ENCODE assay signal across 1 cellular context in genomic region chr20:35344354-35344837, GRCh38.
TF ChIP-seq lines count a peak whose summit lies in the region.

No MANE protein-coding gene starts in this region.

TF ChIP-seq in K562, 482 proteins besides CTCF, POLR2A, EP300 and RAD21 (continued from another document and continues in another):
- TF ChIP-seq ZFP30 (CRISPR knock-in tag; IDR thresholded peaks at IDR 0.05; ENCODE audit: borderline replicate concordance): no peak
- TF ChIP-seq ZBTB34 (CRISPR knock-in tag; IDR thresholded peaks at IDR 0.05): no peak
- TF ChIP-seq NR2C1 (IDR thresholded peaks at IDR 0.05): no peak
- no peak for TF ChIP-seq NR2C1 (tag; IDR thresholded peaks at IDR 0.05)
- no peak for TF ChIP-seq ZNF830 (CRISPR knock-in tag; IDR thresholded peaks at IDR 0.05)
- TF ChIP-seq MTF1 (CRISPR knock-in tag; IDR thresholded peaks at IDR 0.05; ENCODE audit: borderline replicate concordance): no peak
- TF ChIP-seq, protein P1, sequence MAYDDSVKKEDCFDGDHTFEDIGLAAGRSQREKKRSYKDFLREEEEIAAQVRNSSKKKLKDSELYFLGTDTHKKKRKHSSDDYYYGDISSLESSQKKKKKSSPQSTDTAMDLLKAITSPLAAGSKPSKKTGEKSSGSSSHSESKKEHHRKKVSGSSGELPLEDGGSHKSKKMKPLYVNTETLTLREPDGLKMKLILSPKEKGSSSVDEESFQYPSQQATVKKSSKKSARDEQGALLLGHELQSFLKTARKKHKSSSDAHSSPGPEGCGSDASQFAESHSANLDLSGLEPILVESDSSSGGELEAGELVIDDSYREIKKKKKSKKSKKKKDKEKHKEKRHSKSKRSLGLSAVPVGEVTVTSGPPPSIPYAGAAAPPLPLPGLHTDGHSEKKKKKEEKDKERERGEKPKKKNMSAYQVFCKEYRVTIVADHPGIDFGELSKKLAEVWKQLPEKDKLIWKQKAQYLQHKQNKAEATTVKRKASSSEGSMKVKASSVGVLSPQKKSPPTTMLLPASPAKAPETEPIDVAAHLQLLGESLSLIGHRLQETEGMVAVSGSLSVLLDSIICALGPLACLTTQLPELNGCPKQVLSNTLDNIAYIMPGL (CRISPR knock-in tag; IDR thresholded peaks at IDR 0.05): no peak
- peak; percentile 64 for TF ChIP-seq ARID1B (IDR thresholded peaks at IDR 0.05)
- no peak for TF ChIP-seq RFX1 (IDR thresholded peaks at IDR 0.05)
- TF ChIP-seq SMAD4 (CRISPR knock-in tag; conservative IDR thresholded peaks at IDR 0.05): no peak
- TF ChIP-seq ZNF655 (CRISPR knock-in tag; IDR thresholded peaks at IDR 0.05): no peak
- peak; percentile 78 for TF ChIP-seq DPF2 (IDR thresholded peaks at IDR 0.05)
- TF ChIP-seq ATF7 (IDR thresholded peaks at IDR 0.05): peak; percentile 58; the same call in 1 of the 2 replicates
- no peak for TF ChIP-seq TAF1 (IDR thresholded peaks at IDR 0.05; ENCODE audit: control insufficient read depth, extremely low read depth, insufficient read depth, low read length, severe bottlenecking)
- TF ChIP-seq POLR2G (IDR thresholded peaks at IDR 0.05; ENCODE audit: low read depth, low read length): no peak
- no peak for TF ChIP-seq RBBP5 (IDR thresholded peaks at IDR 0.05; ENCODE audit: borderline replicate concordance, insufficient read depth, low read length, poor library complexity, severe bottlenecking)
- no peak for TF ChIP-seq CCAR2 (IDR thresholded peaks at IDR 0.05; ENCODE audit: low read depth, low read length)
- TF ChIP-seq LCOR (CRISPR knock-in tag; IDR thresholded peaks at IDR 0.05): no peak
- peak; percentile 46 for TF ChIP-seq POLR2AphosphoS5 (IDR thresholded peaks at IDR 0.05; ENCODE audit: control insufficient read depth, insufficient read depth, low read depth, low read length)
- no peak for TF ChIP-seq SUPT5H (IDR thresholded peaks at IDR 0.05)
- TF ChIP-seq CBFA2T2 (conservative IDR thresholded peaks at IDR 0.05): peak; percentile 55
- TF ChIP-seq NBN (IDR thresholded peaks at IDR 0.05; ENCODE audit: low read depth): no peak
- TF ChIP-seq ZNF449 (CRISPR knock-in tag; IDR thresholded peaks at IDR 0.05): no peak
- no peak for TF ChIP-seq GABPA (tag; conservative IDR thresholded peaks at IDR 0.05; ENCODE audit: low read depth)
- TF ChIP-seq TRIM24 (IDR thresholded peaks at IDR 0.05): peak in 1 of 2 experiments; percentile 51; a peak in 2 of 4 replicates
- TF ChIP-seq, protein P2, sequence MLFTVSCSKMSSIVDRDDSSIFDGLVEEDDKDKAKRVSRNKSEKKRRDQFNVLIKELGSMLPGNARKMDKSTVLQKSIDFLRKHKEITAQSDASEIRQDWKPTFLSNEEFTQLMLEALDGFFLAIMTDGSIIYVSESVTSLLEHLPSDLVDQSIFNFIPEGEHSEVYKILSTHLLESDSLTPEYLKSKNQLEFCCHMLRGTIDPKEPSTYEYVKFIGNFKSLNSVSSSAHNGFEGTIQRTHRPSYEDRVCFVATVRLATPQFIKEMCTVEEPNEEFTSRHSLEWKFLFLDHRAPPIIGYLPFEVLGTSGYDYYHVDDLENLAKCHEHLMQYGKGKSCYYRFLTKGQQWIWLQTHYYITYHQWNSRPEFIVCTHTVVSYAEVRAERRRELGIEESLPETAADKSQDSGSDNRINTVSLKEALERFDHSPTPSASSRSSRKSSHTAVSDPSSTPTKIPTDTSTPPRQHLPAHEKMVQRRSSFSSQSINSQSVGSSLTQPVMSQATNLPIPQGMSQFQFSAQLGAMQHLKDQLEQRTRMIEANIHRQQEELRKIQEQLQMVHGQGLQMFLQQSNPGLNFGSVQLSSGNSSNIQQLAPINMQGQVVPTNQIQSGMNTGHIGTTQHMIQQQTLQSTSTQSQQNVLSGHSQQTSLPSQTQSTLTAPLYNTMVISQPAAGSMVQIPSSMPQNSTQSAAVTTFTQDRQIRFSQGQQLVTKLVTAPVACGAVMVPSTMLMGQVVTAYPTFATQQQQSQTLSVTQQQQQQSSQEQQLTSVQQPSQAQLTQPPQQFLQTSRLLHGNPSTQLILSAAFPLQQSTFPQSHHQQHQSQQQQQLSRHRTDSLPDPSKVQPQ (CRISPR knock-in tag; IDR thresholded peaks at IDR 0.05; ENCODE audit: borderline replicate concordance): no peak
- TF ChIP-seq IRF2 (CRISPR knock-in tag; IDR thresholded peaks at IDR 0.05): no peak
- peak; percentile 16; the same call in 1 of the 2 replicates for TF ChIP-seq TAL1 (IDR thresholded peaks at IDR 0.05)
- TF ChIP-seq, protein P3, sequence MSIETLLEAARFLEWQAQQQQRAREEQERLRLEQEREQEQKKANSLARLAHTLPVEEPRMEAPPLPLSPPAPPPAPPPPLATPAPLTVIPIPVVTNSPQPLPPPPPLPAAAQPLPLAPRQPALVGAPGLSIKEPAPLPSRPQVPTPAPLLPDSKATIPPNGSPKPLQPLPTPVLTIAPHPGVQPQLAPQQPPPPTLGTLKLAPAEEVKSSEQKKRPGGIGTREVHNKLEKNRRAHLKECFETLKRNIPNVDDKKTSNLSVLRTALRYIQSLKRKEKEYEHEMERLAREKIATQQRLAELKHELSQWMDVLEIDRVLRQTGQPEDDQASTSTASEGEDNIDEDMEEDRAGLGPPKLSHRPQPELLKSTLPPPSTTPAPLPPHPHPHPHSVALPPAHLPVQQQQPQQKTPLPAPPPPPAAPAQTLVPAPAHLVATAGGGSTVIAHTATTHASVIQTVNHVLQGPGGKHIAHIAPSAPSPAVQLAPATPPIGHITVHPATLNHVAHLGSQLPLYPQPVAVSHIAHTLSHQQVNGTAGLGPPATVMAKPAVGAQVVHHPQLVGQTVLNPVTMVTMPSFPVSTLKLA (conservative IDR thresholded peaks at IDR 0.05): no peak
- TF ChIP-seq ZNF512 (tag; IDR thresholded peaks at IDR 0.05): no peak
- 0 out of 2 replicates have a peak, but pooled peaks have one; percentile 49 for TF ChIP-seq ZNF431 (CRISPR knock-in tag; IDR thresholded peaks at IDR 0.05)
- TF ChIP-seq, protein P4, sequence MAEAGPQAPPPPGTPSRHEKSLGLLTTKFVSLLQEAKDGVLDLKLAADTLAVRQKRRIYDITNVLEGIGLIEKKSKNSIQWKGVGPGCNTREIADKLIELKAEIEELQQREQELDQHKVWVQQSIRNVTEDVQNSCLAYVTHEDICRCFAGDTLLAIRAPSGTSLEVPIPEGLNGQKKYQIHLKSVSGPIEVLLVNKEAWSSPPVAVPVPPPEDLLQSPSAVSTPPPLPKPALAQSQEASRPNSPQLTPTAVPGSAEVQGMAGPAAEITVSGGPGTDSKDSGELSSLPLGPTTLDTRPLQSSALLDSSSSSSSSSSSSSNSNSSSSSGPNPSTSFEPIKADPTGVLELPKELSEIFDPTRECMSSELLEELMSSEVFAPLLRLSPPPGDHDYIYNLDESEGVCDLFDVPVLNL (CRISPR knock-in tag; IDR thresholded peaks at IDR 0.05; ENCODE audit: low read depth): no peak
- no peak for TF ChIP-seq YBX1 (IDR thresholded peaks at IDR 0.05)
- 0 out of 2 replicates have a peak, but pooled peaks have one; percentile 41 for TF ChIP-seq MYNN (IDR thresholded peaks at IDR 0.05)
- TF ChIP-seq MYNN (CRISPR knock-in tag; IDR thresholded peaks at IDR 0.05): no peak
- 0 out of 2 replicates have a peak, but pooled peaks have one; percentile 20 for TF ChIP-seq MECOM (CRISPR knock-in tag; IDR thresholded peaks at IDR 0.05)
- no peak for TF ChIP-seq REST (CRISPR knock-in tag; IDR thresholded peaks at IDR 0.05; ENCODE audit: low read depth)
- no peak for TF ChIP-seq RBM39 (optimal IDR thresholded peaks at IDR 0.05; ENCODE audit: low read depth, low read length)
- TF ChIP-seq, protein P5, sequence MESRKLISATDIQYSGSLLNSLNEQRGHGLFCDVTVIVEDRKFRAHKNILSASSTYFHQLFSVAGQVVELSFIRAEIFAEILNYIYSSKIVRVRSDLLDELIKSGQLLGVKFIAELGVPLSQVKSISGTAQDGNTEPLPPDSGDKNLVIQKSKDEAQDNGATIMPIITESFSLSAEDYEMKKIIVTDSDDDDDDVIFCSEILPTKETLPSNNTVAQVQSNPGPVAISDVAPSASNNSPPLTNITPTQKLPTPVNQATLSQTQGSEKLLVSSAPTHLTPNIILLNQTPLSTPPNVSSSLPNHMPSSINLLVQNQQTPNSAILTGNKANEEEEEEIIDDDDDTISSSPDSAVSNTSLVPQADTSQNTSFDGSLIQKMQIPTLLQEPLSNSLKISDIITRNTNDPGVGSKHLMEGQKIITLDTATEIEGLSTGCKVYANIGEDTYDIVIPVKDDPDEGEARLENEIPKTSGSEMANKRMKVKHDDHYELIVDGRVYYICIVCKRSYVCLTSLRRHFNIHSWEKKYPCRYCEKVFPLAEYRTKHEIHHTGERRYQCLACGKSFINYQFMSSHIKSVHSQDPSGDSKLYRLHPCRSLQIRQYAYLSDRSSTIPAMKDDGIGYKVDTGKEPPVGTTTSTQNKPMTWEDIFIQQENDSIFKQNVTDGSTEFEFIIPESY (CRISPR knock-in tag; IDR thresholded peaks at IDR 0.05): no peak
- TF ChIP-seq ZNF695 (CRISPR knock-in tag; IDR thresholded peaks at IDR 0.05): no peak
- TF ChIP-seq TARDBP (IDR thresholded peaks at IDR 0.05): no peak
- TF ChIP-seq SOX6 (IDR thresholded peaks at IDR 0.05): peak; percentile 57
- peak; percentile 85 for TF ChIP-seq DACH1 (IDR thresholded peaks at IDR 0.05; ENCODE audit: partially characterized antibody)
- TF ChIP-seq TCF3 (CRISPR knock-in tag; IDR thresholded peaks at IDR 0.05): peak; percentile 37; the same call in 1 of the 2 replicates
- TF ChIP-seq CREB3L1 (IDR thresholded peaks at IDR 0.05; ENCODE audit: borderline replicate concordance, low read depth): no peak
